Comparison of ENCODE assay signal across 21 cellular contexts in the genomic region with DNA sequence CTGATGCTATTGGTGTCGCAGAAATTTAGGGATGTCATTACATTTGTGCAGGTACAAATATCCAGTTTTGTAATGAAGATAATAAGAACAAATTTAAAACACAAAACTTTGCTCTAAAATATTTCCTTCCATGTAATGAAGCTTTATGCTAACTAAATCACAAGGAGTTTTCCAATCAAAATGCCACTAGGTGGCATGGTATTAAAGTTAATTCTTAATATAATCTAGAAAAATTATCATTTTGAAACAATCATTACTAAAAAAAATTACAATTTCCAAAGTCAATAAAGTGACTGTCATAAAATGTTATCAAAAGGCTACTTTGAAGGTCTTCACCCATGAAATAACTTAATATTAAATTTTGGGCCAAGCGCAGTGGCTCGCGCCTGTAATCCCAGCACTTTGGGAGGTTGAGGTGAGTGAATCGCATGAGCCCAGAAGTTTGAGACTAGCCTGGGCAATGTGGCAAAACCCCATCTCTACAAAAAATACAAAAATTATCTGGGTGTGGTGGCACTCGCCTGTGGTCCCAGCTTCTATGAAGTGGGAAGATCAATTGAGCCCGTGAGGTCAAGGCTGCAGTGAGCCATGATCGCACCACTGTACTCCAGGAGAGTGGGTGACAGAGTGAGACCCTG.
DNase-seq lines count a peak whose midpoint lies in the region; ATAC-seq, FAIRE-seq and TF ChIP-seq lines count a peak whose summit lies in the region.
"Had no signal": no experiment of that assay in that cellular context is flagged by ENCODE, and none has a peak within 500 bp of the region (broad histone marks: within the 10 kb centered on the region; RNA-seq: fewer than 3 reads in every experiment).

No MANE protein-coding gene starts in this region.

- H3K4me2 ChIP-seq in GM23248 (ENCODE audit: unreplicated experiment) (no peak overlapping the region), OCI-LY1 (ENCODE audit: low read length) (no peak overlapping the region)

- in situ Hi-C loops in GM23248 (cut with MboI) = no loop called here

- intact Hi-C loops in pancreas (cut with DNase I) = no loop called here

- FAIRE-seq in pancreas (lab: Jason Lieb, UNC) = peak; percentile 54

- H3K9ac ChIP-seq in GM23248 (no peak overlapping the region), OCI-LY1 (ENCODE audit: low read length) (no peak overlapping the region), endodermal cell (ENCODE audit: extremely low read depth, low read length, poor library complexity, severe bottlenecking) (no peak overlapping the region)

- H3K36me3 Mint-ChIP-seq in endodermal cell (ENCODE audit: low read depth) = peaks cover 37% of the 10 kb centered on the region

- no peaks in the 10 kb centered on the region for H3K9me2 ChIP-seq in GM23248 (ENCODE audit: insufficient read depth)
- H3K9me2 ChIP-seq in OCI-LY1 (ENCODE audit: low read depth, low read length) = no peaks in the 10 kb centered on the region

- H3K4me1 ChIP-seq in GM23248 (ENCODE audit: insufficient read depth) (no peaks in the 10 kb centered on the region), OCI-LY1 (ENCODE audit: insufficient read depth, low read length, severe bottlenecking) (no peaks in the 10 kb centered on the region), endodermal cell (ENCODE audit: control insufficient read depth, insufficient read depth, low read length) (no peaks in the 10 kb centered on the region), pancreas (peaks cover 0 to 6% (median 3%) of the 10 kb centered on the region in 3 donors)
- H3K4me1 ChIP-seq: tibial artery had no signal

- no peak overlapping the region for H3K27ac ChIP-seq in GM23248
- no peak overlapping the region for H3K27ac ChIP-seq in OCI-LY1 (ENCODE audit: low read depth, low read length, poor library complexity, severe bottlenecking)
- no peak overlapping the region for H3K27ac ChIP-seq in endodermal cell (ENCODE audit: low read depth, low read length)
- no peak overlapping the region for H3K27ac ChIP-seq in pancreas
- H3K27ac ChIP-seq: coronary artery, tibial artery had no signal

- H3K79me2 ChIP-seq in GM23248 (ENCODE audit: insufficient read depth) (no peaks in the 10 kb centered on the region), OCI-LY1 (ENCODE audit: insufficient read depth, low read length) (no peaks in the 10 kb centered on the region)

- H4K20me1 ChIP-seq in GM23248 (ENCODE audit: insufficient read depth) (no peaks in the 10 kb centered on the region), OCI-LY1 (ENCODE audit: insufficient read depth, low read length) (no peaks in the 10 kb centered on the region)

- H3K27me3 Mint-ChIP-seq in endodermal cell (ENCODE audit: insufficient read depth) = no peaks in the 10 kb centered on the region
- H3K27me3 Mint-ChIP-seq: CD4-positive, alpha-beta memory T cell had no signal

- no peaks in the 10 kb centered on the region for H3K36me3 ChIP-seq in GM23248 (ENCODE audit: low read depth)
- peaks cover 38% of the 10 kb centered on the region for H3K36me3 ChIP-seq in OCI-LY1 (ENCODE audit: insufficient read depth, low read length)
- H3K36me3 ChIP-seq in endodermal cell (ENCODE audit: control insufficient read depth, insufficient read depth, low read length) = peaks cover 59% of the 10 kb centered on the region
- H3K36me3 ChIP-seq in pancreas = no peaks in the 10 kb centered on the region

- WGBS in GM23248 (ENCODE audit: low coverage in 1 of 2, low lambda C conversion rate in 2 of 2, missing lambda C conversion rate in 2 of 2), 2 experiments = 96 to 97% methylated on average over 8 of the region's 8 CpGs
- WGBS in endodermal cell (ENCODE audit: insufficient coverage in 1 of 2, insufficient read length in 1 of 2), 2 experiments = 95% methylated on average over 8 of the region's 8 CpGs; no CpG with 5 or more reads in 1 of the 2 experiments
- WGBS in pancreas, 2 donors = 97 to 98% methylated on average over 8 of the region's 8 CpGs

- no peak overlapping the region for H3K27ac Mint-ChIP-seq in endodermal cell
- H3K27ac Mint-ChIP-seq: activated CD8-positive, alpha-beta T cell treated with anti-CD3 and anti-CD28 coated beads, Interleukin-2, amount 10 ng/mL, durations not matched to agents 7 days and 5 days; CD4-positive, alpha-beta memory T cell had no signal

- TF ChIP-seq CTCF in OCI-LY1 (IDR thresholded peaks at IDR 0.05; ENCODE audit: low read length) (peak; percentile 23; the same call in 1 of the 2 replicates), endodermal cell (conservative IDR thresholded peaks at IDR 0.05) (peak; percentile 21), pancreas (IDR thresholded peaks at IDR 0.05) (peak in 1 of 4 donors; percentile 17)

- ATAC-seq in pancreas (no peak), GM21447 (IDR thresholded peaks at IDR 0.05; ENCODE audit: unreplicated experiment) (no peak)
- ATAC-seq: activated CD8-positive, alpha-beta T cell treated with anti-CD3 and anti-CD28 coated beads, Interleukin-2, amount 10 ng/mL, durations not matched to agents 7 days and 5 days had no signal

- H3K9me3 Mint-ChIP-seq in endodermal cell = peaks cover 3% of the 10 kb centered on the region
- H3K9me3 Mint-ChIP-seq: CD4-positive, alpha-beta memory T cell had no signal

- no peaks in the 10 kb centered on the region for H3K27me3 ChIP-seq in GM23248 (replicated peaks; ENCODE audit: insufficient read depth)
- no peaks in the 10 kb centered on the region for H3K27me3 ChIP-seq in OCI-LY1 (ENCODE audit: insufficient read depth, low read length)
- no peaks in the 10 kb centered on the region for H3K27me3 ChIP-seq in endodermal cell (ENCODE audit: control insufficient read depth, insufficient read depth, low read length, poor library complexity, severe bottlenecking)
- H3K27me3 ChIP-seq in pancreas = no peaks in the 10 kb centered on the region
- H3K27me3 ChIP-seq: tibial artery had no signal

- H2AFZ ChIP-seq in GM23248 = no peak overlapping the region
- no peak overlapping the region for H2AFZ ChIP-seq in OCI-LY1 (ENCODE audit: low read length)

- peak; percentile 12 for DNase-seq in GM23248
- DNase-seq in endodermal cell = no peak
- no peak for DNase-seq in pancreas
- no peak for DNase-seq in effector CD4-positive, alpha-beta T cell
- DNase-seq in mesenteric fat pad (ENCODE audit: low spot score) = no peak
- DNase-seq in C1 segment of cervical spinal cord (lab: John Stamatoyannopoulos, UW) = no peak
- DNase-seq: activated CD8-positive, alpha-beta T cell treated with anti-CD3 and anti-CD28 coated beads, Interleukin-2, amount 10 ng/mL, durations not matched to agents 7 days and 5 days; amygdala; CD4-positive, alpha-beta memory T cell; EL; erythroblast; hippocampal formation; KG1; NCI-H1417 treated with DMSO at 0.1 percent for 48 hours; NCI-H226; retina; stimulated activated CD8-positive, alpha-beta memory T cell treated with anti-CD3 and anti-CD28 coated beads, Interleukin-4, amount 100 ng/mL, for 48 hours; tibial artery had no signal

- H3K4me3 ChIP-seq in GM23248 (no peak overlapping the region), OCI-LY1 (ENCODE audit: low read depth, low read length, poor library complexity, severe bottlenecking) (no peak overlapping the region), endodermal cell (ENCODE audit: low read length) (no peak overlapping the region), pancreas (no peak overlapping the region)
- H3K4me3 ChIP-seq: coronary artery, tibial artery had no signal

- no peaks in the 10 kb centered on the region for H3K4me1 Mint-ChIP-seq in endodermal cell

- H3F3A ChIP-seq in GM23248 (ENCODE audit: insufficient read depth) = no peaks in the 10 kb centered on the region
- no peaks in the 10 kb centered on the region for H3F3A ChIP-seq in OCI-LY1 (ENCODE audit: insufficient read depth, low read length)

- H3K9me3 ChIP-seq in GM23248 (ENCODE audit: low read depth) = no peaks in the 10 kb centered on the region
- no peaks in the 10 kb centered on the region for H3K9me3 ChIP-seq in OCI-LY1 (ENCODE audit: low read length)
- H3K9me3 ChIP-seq in endodermal cell (ENCODE audit: control insufficient read depth, low read length) = no peaks in the 10 kb centered on the region
- no peaks in the 10 kb centered on the region for H3K9me3 ChIP-seq in pancreas
- H3K9me3 ChIP-seq: tibial artery had no signal

- no peak overlapping the region for H3K4me3 Mint-ChIP-seq in endodermal cell
- H3K4me3 Mint-ChIP-seq: activated CD8-positive, alpha-beta T cell treated with anti-CD3 and anti-CD28 coated beads, Interleukin-2, amount 10 ng/mL, durations not matched to agents 7 days and 5 days; CD4-positive, alpha-beta memory T cell had no signal
